Comparison of ENCODE assay signal across 9 cellular contexts in genomic region chr6:125957391-125957693, GRCh38. TPM values are rescaled to one million over a fixed set of nuclear protein-coding genes. Genes with fewer than 3 reads are reported as not detected.
DNase-seq lines count a peak whose midpoint lies in the region; ATAC-seq and TF ChIP-seq lines count a peak whose summit lies in the region.
"Had no signal": no experiment of that assay in that cellular context is flagged by ENCODE, and none has a peak within 500 bp of the region (broad histone marks: within the 10 kb centered on the region; RNA-seq: fewer than 3 reads in every experiment).

No MANE protein-coding gene starts in this region.

- H3K27ac ChIP-seq in HUES48 (ENCODE audit: low read depth, low read length) (peak overlapping the region; percentile 88), brain microvascular endothelial cell (peak overlapping the region; percentile 69), right lobe of liver (peak overlapping the region; percentile 96 to 99 (median 98)), tibial artery (peak overlapping the region; percentile 91 to 96)

- H3K4me1 ChIP-seq in HUES48 (ENCODE audit: control insufficient read depth, insufficient read depth, low read length) (peaks cover 6% of the 10 kb centered on the region), right lobe of liver (peaks cover 0 to 33% (median 9%) of the 10 kb centered on the region in 4 donors), tibial artery (peaks cover 0 to 27% (median 17%) of the 10 kb centered on the region in 4 donors)

- no peak for TF ChIP-seq POLR2A in right lobe of liver (IDR thresholded peaks at IDR 0.05)

- ATAC-seq in right lobe of liver, result no peak

- H3K36me3 ChIP-seq in HUES48 (ENCODE audit: control insufficient read depth, insufficient read depth, low read length) (no peaks in the 10 kb centered on the region), brain microvascular endothelial cell (replicated peaks) (no peaks in the 10 kb centered on the region), right lobe of liver (no peaks in the 10 kb centered on the region), tibial artery (no peaks in the 10 kb centered on the region)

- intact Hi-C loops in right lobe of liver (cut with DNase I), result loop anchor here in 1 of 2 donors (10.0 kb wide), 1 partner anchor 53 kb away; no protein-coding TSS in a partner anchor
- intact Hi-C loops in tibial artery (cut with DNase I; ENCODE audit: low total_unique reads), result loop anchor here (5.0 kb wide), 1 partner anchor 165 kb away; the partner anchor contains the start of gene NCOA7

- H3K9me3 ChIP-seq in HUES48 (ENCODE audit: control insufficient read depth, insufficient read depth, low read length), result no peaks in the 10 kb centered on the region
- H3K9me3 ChIP-seq in right lobe of liver, result no peaks in the 10 kb centered on the region
- no peaks in the 10 kb centered on the region for H3K9me3 ChIP-seq in tibial artery

- H3K4me3 ChIP-seq in HUES48 (ENCODE audit: low read depth, low read length) (peak overlapping the region; percentile 86), brain microvascular endothelial cell (ENCODE audit: low read depth, low read length) (peak overlapping the region; percentile 91), right lobe of liver (peak overlapping the region; percentile 67 to 95 (median 92)), tibial artery (peak overlapping the region; percentile 83 to 94)

- DNase-seq in brain microvascular endothelial cell (no peak), right lobe of liver (no peak), tibial artery (no peak), SHP77 (lab: John Stamatoyannopoulos, UW) (no peak), mesenteric fat pad (ENCODE audit: low spot score) (no peak), NCI-H82 treated with DMSO at 0.1 percent for 48 hours (lab: John Stamatoyannopoulos, UW; ENCODE audit: unreplicated experiment) (no peak)
- DNase-seq: amniotic stem cell, T-helper 17 cell had no signal

- in situ Hi-C loops in brain microvascular endothelial cell (cut with HindIII; ENCODE audit: low pct_ligation_motif_present, low sequenced_read_pairs), result loop anchor here (25.0 kb wide), 1 partner anchor 170 kb away; the partner anchor contains the start of gene NCOA7

- no peak for TF ChIP-seq CTCF in brain microvascular endothelial cell (IDR thresholded peaks at IDR 0.05; ENCODE audit: low read depth, low read length, missing control alignments)
- no peak for TF ChIP-seq CTCF in right lobe of liver (IDR thresholded peaks at IDR 0.05)
- TF ChIP-seq CTCF in tibial artery (IDR thresholded peaks at IDR 0.05), result no peak

- 0% methylated on average over 3 of the region's 3 CpGs for WGBS in right lobe of liver (ENCODE audit: insufficient coverage, low coverage, low lambda C conversion rate, missing lambda C conversion rate)

- H3K9ac ChIP-seq in HUES48 (ENCODE audit: low read depth, low read length), result peak overlapping the region; percentile 46; the same call in 1 of the 2 replicates

- H3K27me3 ChIP-seq in HUES48 (ENCODE audit: control insufficient read depth, insufficient read depth, low read length) (no peaks in the 10 kb centered on the region), brain microvascular endothelial cell (replicated peaks) (no peaks in the 10 kb centered on the region), right lobe of liver (no peaks in the 10 kb centered on the region), tibial artery (no peaks in the 10 kb centered on the region)

RNA-seq across cellular contexts. Expression of gene HINT3, which starts 0.8 kb away (rescaled TPM):
- total RNA-seq in right lobe of liver (10 to 100 TPM in 5 of 6 experiments, 1 to 10 TPM in 1; 8.5 to 16.6 (median 14.3) TPM), mesenteric fat pad (20.5 TPM)

RNA-seq across cellular contexts. Expression of gene TRMT11, which starts 29.0 kb away (rescaled TPM):
- total RNA-seq in right lobe of liver, result 10 to 100 TPM; 12.6 to 36.0 (median 25.3) TPM
- total RNA-seq in mesenteric fat pad, result 15.5 TPM
